ENCODE assay signal across 28 cellular contexts in genomic region chr9:18421391-18421790, GRCh38. TPM values are rescaled to one million over a fixed set of nuclear protein-coding genes. Genes with fewer than 3 reads are reported as not detected.
DNase-seq lines count a peak whose midpoint lies in the region; ATAC-seq and TF ChIP-seq lines count a peak whose summit lies in the region.
"Had no signal": no experiment of that assay in that cellular context is flagged by ENCODE, and none has a peak within 500 bp of the region (broad histone marks: within the 10 kb centered on the region; RNA-seq: fewer than 3 reads in every experiment).

No MANE protein-coding gene starts in this region.

- H3K9me3 ChIP-seq in endodermal cell (ENCODE audit: control insufficient read depth, low read length): no peaks in the 10 kb centered on the region
- no peaks in the 10 kb centered on the region for H3K9me3 ChIP-seq in thyroid gland
- H3K9me3 ChIP-seq: A549; BLaER1 treated with 17β-estradiol and CSF1 and Interleukin-3, amounts not matched to agents 10 nM and 100 nM; SJSA1 had no signal

- no peaks in the 10 kb centered on the region for H3K36me3 Mint-ChIP-seq in endodermal cell (ENCODE audit: low read depth)
- no peaks in the 10 kb centered on the region for H3K36me3 Mint-ChIP-seq in activated CD8-positive, alpha-beta T cell treated with anti-CD3 and anti-CD28 coated beads for 36 hours (ENCODE audit: low read depth)
- H3K36me3 Mint-ChIP-seq in activated naive CD8-positive, alpha-beta T cell treated with anti-CD3 and anti-CD28 coated beads for 36 hours: no peaks in the 10 kb centered on the region

- DNase-seq in DMS153 treated with DMSO at 0.1 percent for 48 hours (lab: John Stamatoyannopoulos, UW; ENCODE audit: unreplicated experiment): peak; percentile 31
- DNase-seq in HEK293T (ENCODE audit: extremely low spot score): no peak
- DNase-seq in NCI-H345 (lab: John Stamatoyannopoulos, UW): peak; percentile 74
- peak; percentile 55 for DNase-seq in endodermal cell
- no peak for DNase-seq in activated CD8-positive, alpha-beta T cell treated with anti-CD3 and anti-CD28 coated beads for 36 hours
- no peak for DNase-seq in thyroid gland
- no peak for DNase-seq in activated naive CD8-positive, alpha-beta T cell treated with anti-CD3 and anti-CD28 coated beads for 36 hours
- DNase-seq: AML-193; CD4-positive, alpha-beta T cell; DMS79; EL; GDM1; Kasumi-1; NCI-H1092 treated with DMSO at 0.1 percent for 48 hours; NCI-H1436; NCI-H1930; NCI-H2171 treated with DMSO at 0.1 percent for 48 hours; NCI-H446 treated with DMSO at 0.1 percent for 48 hours; NCI-H774; Right ventricle myocardium superior; RPMI8226; T-helper 2 cell had no signal

- H3K36me3 ChIP-seq in endodermal cell (ENCODE audit: control insufficient read depth, insufficient read depth, low read length) (no peaks in the 10 kb centered on the region), thyroid gland (no peaks in the 10 kb centered on the region)
- H3K36me3 ChIP-seq: BLaER1 treated with 17β-estradiol and CSF1 and Interleukin-3, amounts not matched to agents 10 nM and 100 nM; SJSA1 had no signal

- H3K9ac ChIP-seq in endodermal cell (ENCODE audit: extremely low read depth, low read length, poor library complexity, severe bottlenecking): no peak overlapping the region
- H3K9ac ChIP-seq: BLaER1 treated with 17β-estradiol and CSF1 and Interleukin-3, amounts not matched to agents 10 nM and 100 nM had no signal

- no peak for TF ChIP-seq POLR2A in thyroid gland (IDR thresholded peaks at IDR 0.05)

- intact Hi-C loops in activated CD8-positive, alpha-beta T cell treated with anti-CD3 and anti-CD28 coated beads for 36 hours (cut with micrococcal nuclease): no loop called here
- intact Hi-C loops in thyroid gland (cut with DNase I): no loop called here

- no peak overlapping the region for H3K4me3 Mint-ChIP-seq in endodermal cell
- H3K4me3 Mint-ChIP-seq in activated CD8-positive, alpha-beta T cell treated with anti-CD3 and anti-CD28 coated beads for 36 hours: no peak overlapping the region
- H3K4me3 Mint-ChIP-seq in activated naive CD8-positive, alpha-beta T cell treated with anti-CD3 and anti-CD28 coated beads for 36 hours: no peak overlapping the region
- H3K4me3 Mint-ChIP-seq: CD4-positive, alpha-beta T cell had no signal

- H3K27me3 Mint-ChIP-seq in endodermal cell (ENCODE audit: insufficient read depth): no peaks in the 10 kb centered on the region
- H3K27me3 Mint-ChIP-seq in activated CD8-positive, alpha-beta T cell treated with anti-CD3 and anti-CD28 coated beads for 36 hours: no peaks in the 10 kb centered on the region
- H3K27me3 Mint-ChIP-seq in activated naive CD8-positive, alpha-beta T cell treated with anti-CD3 and anti-CD28 coated beads for 36 hours: peaks cover 15% of the 10 kb centered on the region

- 40 to 64% methylated on average over 1 to 2 of the region's 2 CpGs for WGBS in endodermal cell (ENCODE audit: insufficient coverage in 1 of 2, insufficient read length in 1 of 2), 2 experiments
- 76 to 77% methylated on average over 2 of the region's 2 CpGs for WGBS in thyroid gland, 2 donors

- POLR2A ChIA-PET in HEK293T (lab: Yijun Ruan, JAX): no interaction called here
- POLR2A ChIA-PET in activated CD8-positive, alpha-beta T cell treated with anti-CD3 and anti-CD28 coated beads for 36 hours (lab: Charles Lee): no interaction called here

- no peak overlapping the region for H3K27ac Mint-ChIP-seq in endodermal cell
- no peak overlapping the region for H3K27ac Mint-ChIP-seq in activated CD8-positive, alpha-beta T cell treated with anti-CD3 and anti-CD28 coated beads for 36 hours
- H3K27ac Mint-ChIP-seq in activated naive CD8-positive, alpha-beta T cell treated with anti-CD3 and anti-CD28 coated beads for 36 hours: no peak overlapping the region
- H3K27ac Mint-ChIP-seq: CD4-positive, alpha-beta T cell had no signal

- no peaks in the 10 kb centered on the region for H3K27me3 ChIP-seq in endodermal cell (ENCODE audit: control insufficient read depth, insufficient read depth, low read length, poor library complexity, severe bottlenecking)
- H3K27me3 ChIP-seq in thyroid gland: no peaks in the 10 kb centered on the region
- H3K27me3 ChIP-seq: BLaER1 treated with 17β-estradiol and CSF1 and Interleukin-3, amounts not matched to agents 10 nM and 100 nM; SJSA1 had no signal

- H3K4me1 ChIP-seq in endodermal cell (ENCODE audit: control insufficient read depth, insufficient read depth, low read length): peaks cover 13% of the 10 kb centered on the region
- no peaks in the 10 kb centered on the region for H3K4me1 ChIP-seq in thyroid gland
- H3K4me1 ChIP-seq: A549; BLaER1 treated with 17β-estradiol and CSF1 and Interleukin-3, amounts not matched to agents 10 nM and 100 nM; SJSA1 had no signal

- CTCF ChIA-PET in HEK293T (lab: Yijun Ruan, JAX): no interaction called here
- CTCF ChIA-PET in activated CD8-positive, alpha-beta T cell treated with anti-CD3 and anti-CD28 coated beads for 36 hours (lab: Charles Lee): no interaction called here

- no peak for TF ChIP-seq CTCF in endodermal cell (conservative IDR thresholded peaks at IDR 0.05)
- no peak for TF ChIP-seq CTCF in activated CD8-positive, alpha-beta T cell treated with anti-CD3 and anti-CD28 coated beads for 36 hours (IDR thresholded peaks at IDR 0.05)
- TF ChIP-seq CTCF in thyroid gland (IDR thresholded peaks at IDR 0.05): no peak

- ATAC-seq in activated CD8-positive, alpha-beta T cell treated with anti-CD3 and anti-CD28 coated beads for 36 hours: no peak
- ATAC-seq: A549, GM12878, HCT116, HepG2 had no signal

- H3K4me1 Mint-ChIP-seq in endodermal cell: peaks cover 30% of the 10 kb centered on the region
- no peaks in the 10 kb centered on the region for H3K4me1 Mint-ChIP-seq in activated CD8-positive, alpha-beta T cell treated with anti-CD3 and anti-CD28 coated beads for 36 hours (ENCODE audit: low read depth)
- H3K4me1 Mint-ChIP-seq in activated naive CD8-positive, alpha-beta T cell treated with anti-CD3 and anti-CD28 coated beads for 36 hours: no peaks in the 10 kb centered on the region

- H3K9me3 Mint-ChIP-seq in endodermal cell: no peaks in the 10 kb centered on the region
- no peaks in the 10 kb centered on the region for H3K9me3 Mint-ChIP-seq in activated CD8-positive, alpha-beta T cell treated with anti-CD3 and anti-CD28 coated beads for 36 hours
- H3K9me3 Mint-ChIP-seq in activated naive CD8-positive, alpha-beta T cell treated with anti-CD3 and anti-CD28 coated beads for 36 hours: no peaks in the 10 kb centered on the region
- H3K9me3 Mint-ChIP-seq: CD4-positive, alpha-beta T cell had no signal

- H3K4me3 ChIP-seq in endodermal cell (ENCODE audit: low read length): no peak overlapping the region
- no peak overlapping the region for H3K4me3 ChIP-seq in thyroid gland (replicated peaks in 1 of 3)
- H3K4me3 ChIP-seq: A549; BLaER1 treated with 17β-estradiol and CSF1 and Interleukin-3, amounts not matched to agents 10 nM and 100 nM; GM12878; SJSA1 had no signal

- H3K27ac ChIP-seq in endodermal cell (ENCODE audit: low read depth, low read length) (no peak overlapping the region), thyroid gland (no peak overlapping the region)
- H3K27ac ChIP-seq: A549; BLaER1 treated with 17β-estradiol and CSF1 and Interleukin-3, amounts not matched to agents 10 nM and 100 nM; SJSA1 had no signal

TF ChIP-seq in HEK293T, 16 proteins besides CTCF, POLR2A, EP300 and RAD21:
- TF ChIP-seq ZNF384 (IDR thresholded peaks at IDR 0.05) (no peak), L3MBTL2 (conservative IDR thresholded peaks at IDR 0.05) (peak; percentile 27; the same call in 1 of the 2 replicates), CTBP1 (IDR thresholded peaks at IDR 0.05; ENCODE audit: borderline replicate concordance) (no peak)

RNA-seq across cellular contexts. Expression of gene ADAMTSL1, which starts 52.6 kb away (rescaled TPM):
- total RNA-seq in endodermal cell (1 to 10 TPM in 1 of 2 donors, not detected in 1; 1.5 TPM), thyroid gland (1 to 10 TPM; 1.6 to 9.0 (median 4.8) TPM)
- polyA plus RNA-seq in endodermal cell (2013, experiment 1 of 2): 2.1 TPM
- polyA plus RNA-seq in endodermal cell (2013, experiment 2 of 2): 2.1 TPM
- not detected for total RNA-seq in activated CD8-positive, alpha-beta T cell treated with anti-CD3 and anti-CD28 coated beads for 36 hours
- total RNA-seq in activated naive CD8-positive, alpha-beta T cell treated with anti-CD3 and anti-CD28 coated beads for 36 hours: not detected
- total RNA-seq: CD4-positive, alpha-beta T cell; HepG2 had no signal
- polyA plus RNA-seq: HepG2 had no signal

Comparison
In these comparisons a context has a peak if more than half of its experiments do, and no peak if none do; other contexts are left out.
1. DNase-seq: peak in DMS153 treated with DMSO at 0.1 percent for 48 hours (single experiment), NCI-H345 (single experiment) and endodermal cell (single experiment); none in HEK293T (single experiment), activated CD8-positive, alpha-beta T cell treated with anti-CD3 and anti-CD28 coated beads for 36 hours (single experiment), thyroid gland (0 of 2) and activated naive CD8-positive, alpha-beta T cell treated with anti-CD3 and anti-CD28 coated beads for 36 hours (single experiment).